In the genomic region with DNA sequence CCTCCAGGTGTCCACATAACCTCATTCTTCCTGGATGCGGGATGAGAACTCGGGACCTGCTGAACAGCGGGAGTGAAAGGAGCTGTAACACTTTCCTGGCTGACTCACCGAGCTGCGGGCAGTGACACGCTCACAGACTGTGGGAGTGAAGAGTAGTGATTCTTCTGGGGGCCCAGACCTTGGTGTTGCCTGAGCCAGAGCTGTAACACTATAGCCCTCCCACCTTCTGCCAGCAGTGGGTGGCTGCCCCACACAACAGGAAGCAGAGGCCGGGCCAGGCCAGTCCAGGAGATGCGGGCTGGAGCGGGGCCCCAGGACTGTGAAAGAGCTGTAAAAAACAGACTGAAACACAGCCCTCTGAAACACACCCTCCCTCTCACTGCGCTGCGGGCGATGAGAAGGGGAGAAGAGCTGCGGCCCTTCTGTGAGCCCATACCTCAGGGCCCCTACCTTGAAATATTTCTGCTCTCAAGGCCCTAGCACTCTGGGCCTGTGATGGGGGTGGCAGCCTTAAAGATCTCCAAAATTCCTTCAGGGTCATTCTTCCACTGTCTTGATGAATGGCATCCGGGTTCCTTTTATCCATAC, we compare ENCODE assay signal across 15 cellular contexts.
DNase-seq lines count a peak whose midpoint lies in the region; TF ChIP-seq lines count a peak whose summit lies in the region.
"Had no signal": no experiment of that assay in that cellular context is flagged by ENCODE, and none has a peak within 500 bp of the region (broad histone marks: within the 10 kb centered on the region; RNA-seq: fewer than 3 reads in every experiment).

No MANE protein-coding gene starts in this region.

- H3K4me1 ChIP-seq in iPS DF 6.9 (ENCODE audit: control insufficient read depth, insufficient read depth, low read length) (peaks cover 1% of the 10 kb centered on the region; the same call in 1 of the 2 replicates), osteoblast (ENCODE audit: insufficient read depth, low read length) (no peaks in the 10 kb centered on the region)
- H3K4me1 ChIP-seq: heart right ventricle, suprapubic skin had no signal

- H3K4me3 Mint-ChIP-seq in chondrocyte (ENCODE audit: unreplicated experiment) = no peak overlapping the region

- peak overlapping the region; percentile 49 for H2AFZ ChIP-seq in osteoblast (ENCODE audit: low read length)

- H3K79me2 ChIP-seq in osteoblast (ENCODE audit: insufficient read depth, low read length) = no peaks in the 10 kb centered on the region

- DNase-seq in H4 (ENCODE audit: low spot score) = peak; percentile 4
- peak; percentile 64 for DNase-seq in astrocyte of the spinal cord (ENCODE audit: low read depth, low spot score)
- DNase-seq in iPS DF 6.9 (ENCODE audit: low read depth, low spot score) = peak; percentile 55
- peak; percentile 77 for DNase-seq in osteoblast (ENCODE audit: insufficient read length, low spot score, missing footprints)
- no peak for DNase-seq in SK-N-DZ (ENCODE audit: low spot score)
- no peak for DNase-seq in DMS79 treated with DMSO at 0.1 percent for 48 hours (lab: John Stamatoyannopoulos, UW)
- DNase-seq in HUDEP-2 (lab: John Stamatoyannopoulos, UW; ENCODE audit: unreplicated experiment in 76 of 76) = no peak
- DNase-seq in chondrocyte (ENCODE audit: low spot score) = no peak
- DNase-seq: activated gamma-delta T cell; central memory CD4-positive, alpha-beta T cell; heart right ventricle; MV-4-11; NCI-H2171 treated with DMSO at 0.1 percent for 48 hours had no signal

- TF ChIP-seq CTCF in astrocyte of the spinal cord (IDR thresholded peaks at IDR 0.05; ENCODE audit: low read depth, low read length) = no peak
- no peak for TF ChIP-seq CTCF in osteoblast (IDR thresholded peaks at IDR 0.05; ENCODE audit: extremely low read depth, low read depth, low read length)
- no peak for TF ChIP-seq CTCF in chondrocyte (IDR thresholded peaks at IDR 0.05)

- in situ Hi-C loops in astrocyte of the spinal cord (cut with HindIII; ENCODE audit: low sequenced_read_pairs) = no loop called here

- WGBS in iPS DF 6.9 (ENCODE audit: insufficient coverage, insufficient read length) = no CpG with 5 or more reads among the region's 14 CpGs

- no peaks in the 10 kb centered on the region for H3K27me3 Mint-ChIP-seq in chondrocyte (ENCODE audit: low read depth)

- H4K20me1 ChIP-seq in osteoblast (ENCODE audit: insufficient read depth, low read length) = no peaks in the 10 kb centered on the region

- H3K9me3 ChIP-seq in iPS DF 6.9 (ENCODE audit: control insufficient read depth, insufficient read depth, low read length) (no peaks in the 10 kb centered on the region; the same call in 1 of the 2 replicates), osteoblast (ENCODE audit: low read depth, low read length) (no peaks in the 10 kb centered on the region)
- H3K9me3 ChIP-seq: suprapubic skin had no signal

- H3K36me3 ChIP-seq in iPS DF 6.9 (ENCODE audit: control insufficient read depth, insufficient read depth, low read length) = peaks cover 8% of the 10 kb centered on the region
- no peaks in the 10 kb centered on the region for H3K36me3 ChIP-seq in osteoblast (ENCODE audit: insufficient read depth, low read length)
- H3K36me3 ChIP-seq: heart right ventricle, suprapubic skin had no signal

- H3K27ac Mint-ChIP-seq in chondrocyte (ENCODE audit: unreplicated experiment) = no peak overlapping the region

- H3K4me2 ChIP-seq in osteoblast (ENCODE audit: insufficient read depth, low read length) = peak overlapping the region; percentile 11

- H3K4me3 ChIP-seq in astrocyte of the spinal cord (ENCODE audit: low read depth, low read length) (no peak overlapping the region), iPS DF 6.9 (ENCODE audit: low read length) (peak overlapping the region; percentile 20; the same call in 1 of the 2 replicates), osteoblast (ENCODE audit: insufficient read depth, low read length) (no peak overlapping the region)
- H3K4me3 ChIP-seq: heart right ventricle, SK-N-MC, suprapubic skin had no signal

- H3K27me3 ChIP-seq in iPS DF 6.9 (ENCODE audit: control insufficient read depth, insufficient read depth, low read length) (no peaks in the 10 kb centered on the region), osteoblast (ENCODE audit: insufficient read depth, low read length) (no peaks in the 10 kb centered on the region)
- H3K27me3 ChIP-seq: heart right ventricle, suprapubic skin had no signal

- peaks cover 3% of the 10 kb centered on the region for H3K4me1 Mint-ChIP-seq in chondrocyte (ENCODE audit: low read depth)

- peak overlapping the region; percentile 44 for H3K27ac ChIP-seq in iPS DF 6.9 (ENCODE audit: low read length)
- H3K27ac ChIP-seq in osteoblast (ENCODE audit: low read depth, low read length) = no peak overlapping the region
- H3K27ac ChIP-seq: heart right ventricle, SK-N-MC, suprapubic skin had no signal

- H3K36me3 Mint-ChIP-seq in chondrocyte (ENCODE audit: low read depth) = no peaks in the 10 kb centered on the region

- H3K9me3 Mint-ChIP-seq in chondrocyte (ENCODE audit: low read depth) = no peaks in the 10 kb centered on the region

Comparison
In these comparisons a context has a peak if more than half of its experiments do, and no peak if none do; other contexts are left out.
1. DNase-seq: peak in H4 (single experiment), astrocyte of the spinal cord (single experiment), iPS DF 6.9 (single experiment) and osteoblast (single experiment); none in SK-N-DZ (single experiment), DMS79 treated with DMSO at 0.1 percent for 48 hours (single experiment), HUDEP-2 (0 of 76) and chondrocyte (single experiment).